Comparison of ENCODE assay signal across 19 cellular contexts in genomic region chr9:136024286-136024685, GRCh38.
A peak's percentile ranks its signal among the peaks of the same experiment; 100 is the strongest.
DNase-seq lines count a peak whose midpoint lies in the region; ATAC-seq and TF ChIP-seq lines count a peak whose summit lies in the region.
"Had no signal": no experiment of that assay in that cellular context is flagged by ENCODE, and none has a peak within 500 bp of the region (broad histone marks: within the 10 kb centered on the region; RNA-seq: fewer than 3 reads in every experiment).

No MANE protein-coding gene starts in this region.

- H3K27me3 ChIP-seq in heart left ventricle, result no peaks in the 10 kb centered on the region
- H3K27me3 ChIP-seq in endodermal cell (ENCODE audit: control insufficient read depth, insufficient read depth, low read length, poor library complexity, severe bottlenecking), result no peaks in the 10 kb centered on the region
- H3K27me3 ChIP-seq in upper lobe of right lung, result no peaks in the 10 kb centered on the region
- H3K27me3 ChIP-seq: brain microvascular endothelial cell had no signal

- TF ChIP-seq POLR2A in heart left ventricle (IDR thresholded peaks at IDR 0.05), result no peak

- DNase-seq in Right ventricle myocardium superior (no peak), heart left ventricle (no peak), endodermal cell (peak; percentile 15), osteocyte (ENCODE audit: extremely low spot score, unreplicated experiment) (no peak), upper lobe of right lung (no peak), amniotic stem cell (lab: John Stamatoyannopoulos, UW) (no peak)
- DNase-seq: activated B cell treated with CpG ODN at 0.5 μM for 24 hours, AML-193, Caco-2, cortex of kidney, NCI-H510A had no signal

- no peaks in the 10 kb centered on the region for H3K9me3 ChIP-seq in heart left ventricle
- H3K9me3 ChIP-seq in endodermal cell (ENCODE audit: control insufficient read depth, low read length), result peaks cover 9% of the 10 kb centered on the region
- H3K9me3 ChIP-seq in upper lobe of right lung, result no peaks in the 10 kb centered on the region
- H3K9me3 ChIP-seq: Caco-2, SK-N-SH had no signal

- ATAC-seq in Right ventricle myocardium superior (ENCODE audit: poor library complexity) (peak; percentile 8), heart left ventricle (no peak), upper lobe of right lung (no peak), HG03442 (IDR thresholded peaks at IDR 0.05; ENCODE audit: unreplicated experiment) (no peak), GM18867 (IDR thresholded peaks at IDR 0.05; ENCODE audit: unreplicated experiment) (no peak)
- ATAC-seq: stimulated activated effector memory CD8-positive, alpha-beta T cell treated with anti-CD3 and anti-CD28 coated beads, Interleukin-12 subunit alpha, Interleukin-12 subunit beta, amount 100 ng/mL, for 72 hours had no signal

- no peak overlapping the region for H3K9ac ChIP-seq in endodermal cell (ENCODE audit: extremely low read depth, low read length, poor library complexity, severe bottlenecking)
- H3K9ac ChIP-seq: SK-N-SH had no signal

- H3K4me3 ChIP-seq in heart left ventricle (no peak overlapping the region), endodermal cell (ENCODE audit: low read length) (no peak overlapping the region), upper lobe of right lung (no peak overlapping the region)

- H3K36me3 ChIP-seq in heart left ventricle (peaks cover 0 to 12% (median 4%) of the 10 kb centered on the region in 9 donors), endodermal cell (ENCODE audit: control insufficient read depth, insufficient read depth, low read length) (peaks cover 7% of the 10 kb centered on the region), upper lobe of right lung (no peaks in the 10 kb centered on the region)

- peaks cover 4% of the 10 kb centered on the region for H3K9me3 Mint-ChIP-seq in endodermal cell
- no peaks in the 10 kb centered on the region for H3K9me3 Mint-ChIP-seq in osteocyte (ENCODE audit: unreplicated experiment)
- H3K9me3 Mint-ChIP-seq: stimulated activated effector memory CD8-positive, alpha-beta T cell treated with anti-CD3 and anti-CD28 coated beads, Interleukin-12 subunit alpha, Interleukin-12 subunit beta, amount 100 ng/mL, for 72 hours; T-helper 2 cell treated with Interferon-gamma antibody and Interleukin-4, amounts not matched to agents 5 μg/mL and 100 μg/mL, for 36 hours had no signal

- H3K36me3 Mint-ChIP-seq in endodermal cell (ENCODE audit: low read depth) (peaks cover 18% of the 10 kb centered on the region), osteocyte (ENCODE audit: unreplicated experiment) (peaks cover 15% of the 10 kb centered on the region)

- TF ChIP-seq CTCF in heart left ventricle (IDR thresholded peaks at IDR 0.05) (no peak), endodermal cell (conservative IDR thresholded peaks at IDR 0.05) (no peak), osteocyte (IDR thresholded peaks at IDR 0.05) (no peak), upper lobe of right lung (IDR thresholded peaks at IDR 0.05) (no peak)

- WGBS in heart left ventricle, 4 donors, result 37 to 65% (median 47%) methylated on average over 2 of the region's 2 CpGs
- WGBS in endodermal cell (ENCODE audit: insufficient coverage in 1 of 2, insufficient read length in 1 of 2), 2 experiments, result 75 to 90% methylated on average over 2 of the region's 2 CpGs

- H3K27me3 Mint-ChIP-seq in endodermal cell (ENCODE audit: insufficient read depth), result peaks cover 4% of the 10 kb centered on the region
- H3K27me3 Mint-ChIP-seq in osteocyte (ENCODE audit: unreplicated experiment), result no peaks in the 10 kb centered on the region
- H3K27me3 Mint-ChIP-seq: activated naive CD8-positive, alpha-beta T cell had no signal

- intact Hi-C loops in Right ventricle myocardium superior (cut with DNase I) (no loop called here), heart left ventricle (cut with DNase I) (no loop called here), upper lobe of right lung (cut with DNase I) (no loop called here)

- no peaks in the 10 kb centered on the region for H3K4me1 Mint-ChIP-seq in endodermal cell
- H3K4me1 Mint-ChIP-seq in osteocyte (ENCODE audit: unreplicated experiment), result peaks cover 25% of the 10 kb centered on the region
- H3K4me1 Mint-ChIP-seq: activated B cell treated with CpG ODN at 0.5 μM for 24 hours had no signal

- H3K4me1 ChIP-seq in heart left ventricle, result peaks cover 0 to 33% (median 17%) of the 10 kb centered on the region in 12 donors
- H3K4me1 ChIP-seq in endodermal cell (ENCODE audit: control insufficient read depth, insufficient read depth, low read length), result no peaks in the 10 kb centered on the region
- peaks cover 17% of the 10 kb centered on the region for H3K4me1 ChIP-seq in upper lobe of right lung
- H3K4me1 ChIP-seq: Caco-2 had no signal

- H3K27ac Mint-ChIP-seq in endodermal cell (peak overlapping the region; percentile 18), osteocyte (ENCODE audit: unreplicated experiment) (peak overlapping the region; percentile 57)
- H3K27ac Mint-ChIP-seq: activated B cell treated with CpG ODN at 0.5 μM for 24 hours; activated naive CD8-positive, alpha-beta T cell; T-helper 2 cell treated with Interferon-gamma antibody and Interleukin-4, amounts not matched to agents 5 μg/mL and 100 μg/mL, for 36 hours had no signal

- H3K27ac ChIP-seq in heart left ventricle (peak overlapping the region in 1 of 12 donors; percentile 34), endodermal cell (ENCODE audit: low read depth, low read length) (no peak overlapping the region), upper lobe of right lung (peak overlapping the region; percentile 6)
- H3K27ac ChIP-seq: 22Rv1, brain microvascular endothelial cell had no signal

- H3K4me3 Mint-ChIP-seq in endodermal cell (no peak overlapping the region), osteocyte (ENCODE audit: unreplicated experiment) (no peak overlapping the region)
- H3K4me3 Mint-ChIP-seq: activated B cell treated with CpG ODN at 0.5 μM for 24 hours; activated naive CD8-positive, alpha-beta T cell; stimulated activated effector memory CD8-positive, alpha-beta T cell treated with anti-CD3 and anti-CD28 coated beads, Interleukin-12 subunit alpha, Interleukin-12 subunit beta, amount 100 ng/mL, for 72 hours; T-helper 2 cell treated with Interferon-gamma antibody and Interleukin-4, amounts not matched to agents 5 μg/mL and 100 μg/mL, for 36 hours had no signal
